Comparison of ENCODE assay signal across 12 cellular contexts in genomic region chr1:186806477-186806876, GRCh38. TPM values are rescaled to one million over a fixed set of nuclear protein-coding genes. Genes with fewer than 3 reads are reported as not detected.
DNase-seq lines count a peak whose midpoint lies in the region; ATAC-seq and TF ChIP-seq lines count a peak whose summit lies in the region.
"Had no signal": no experiment of that assay in that cellular context is flagged by ENCODE, and none has a peak within 500 bp of the region (broad histone marks: within the 10 kb centered on the region; RNA-seq: fewer than 3 reads in every experiment).

No MANE protein-coding gene starts in this region.

- H2AFZ ChIP-seq in GM23338 (no peak overlapping the region), PC-9 (no peak overlapping the region)

- no peaks in the 10 kb centered on the region for H3F3A ChIP-seq in GM23338 (replicated peaks; ENCODE audit: low read depth)
- no peaks in the 10 kb centered on the region for H3F3A ChIP-seq in PC-9 (ENCODE audit: insufficient read depth, low read depth)

- H3K4me2 ChIP-seq in GM23338, result no peak overlapping the region
- no peak overlapping the region for H3K4me2 ChIP-seq in PC-9

- H3K4me3 Mint-ChIP-seq in GM23338, result no peak overlapping the region
- H3K4me3 Mint-ChIP-seq in T-cell, result no peak overlapping the region
- H3K4me3 Mint-ChIP-seq: activated CD4-positive, alpha-beta memory T cell treated with anti-CD3 and anti-CD28 coated beads for 36 hours; IgD-negative memory B cell had no signal

- H3K27me3 ChIP-seq in GM23338 (ENCODE audit: insufficient read depth) (no peaks in the 10 kb centered on the region), right cardiac atrium (ENCODE audit: control insufficient read depth, insufficient read depth) (no peaks in the 10 kb centered on the region), PC-9 (ENCODE audit: insufficient read depth, low read depth) (no peaks in the 10 kb centered on the region)

- WGBS in right cardiac atrium, result 21% methylated on average over 3 of the region's 3 CpGs

- H3K27ac Mint-ChIP-seq in GM23338 (no peak overlapping the region), T-cell (no peak overlapping the region)
- H3K27ac Mint-ChIP-seq: activated CD4-positive, alpha-beta memory T cell treated with anti-CD3 and anti-CD28 coated beads for 36 hours; IgD-negative memory B cell had no signal

- no peaks in the 10 kb centered on the region for H3K27me3 Mint-ChIP-seq in GM23338 (ENCODE audit: insufficient read depth, low read depth, poor library complexity)
- H3K27me3 Mint-ChIP-seq in T-cell, result no peaks in the 10 kb centered on the region
- H3K27me3 Mint-ChIP-seq: activated CD4-positive, alpha-beta memory T cell treated with anti-CD3 and anti-CD28 coated beads for 36 hours; IgD-negative memory B cell had no signal

- TF ChIP-seq CTCF in GM23338 (conservative IDR thresholded peaks at IDR 0.05; ENCODE audit: low read depth in 2 of 2) (peak; percentile 32 to 64; a peak in 2 of 4 replicates), PC-9 (conservative IDR thresholded peaks at IDR 0.05) (no peak)

- ATAC-seq in GM23338, result peak; percentile 46; the same call in 2 of the 3 replicates
- peak in 1 of 2 donors; percentile 59 for ATAC-seq in right cardiac atrium
- ATAC-seq in T-cell (replicated peaks in 1 of 4), result no peak

- CTCF ChIA-PET in T-cell (lab: Charles Lee), result no interaction called here
- CTCF ChIA-PET in PC-9 (lab: Charles Lee), result no interaction called here

- H3K36me3 ChIP-seq in GM23338 (ENCODE audit: insufficient read depth) (no peaks in the 10 kb centered on the region), PC-9 (ENCODE audit: low read depth) (no peaks in the 10 kb centered on the region)

- H3K9me2 ChIP-seq in GM23338 (ENCODE audit: insufficient read depth) (no peaks in the 10 kb centered on the region), PC-9 (ENCODE audit: insufficient read depth) (no peaks in the 10 kb centered on the region)

- peak; percentile 56 for DNase-seq in D341Med (ENCODE audit: low spot score)
- DNase-seq in GM23338 (ENCODE audit: low spot score), result peak; percentile 63
- DNase-seq in RPMI8226, result peak; percentile 50
- peak; percentile 13 to 50 (median 29) for DNase-seq in right cardiac atrium
- no peak for DNase-seq in posterior vena cava (ENCODE audit: low spot score)
- no peak for DNase-seq in T-cell
- DNase-seq in NCI-H510A (lab: John Stamatoyannopoulos, UW), result no peak
- no peak for DNase-seq in PC-9
- DNase-seq: activated CD4-positive, alpha-beta memory T cell treated with anti-CD3 and anti-CD28 coated beads for 36 hours; posterior cingulate gyrus had no signal

- H3K9me3 Mint-ChIP-seq in GM23338, result no peaks in the 10 kb centered on the region
- peaks cover 0 to 3% (median 0%) of the 10 kb centered on the region in 3 donors for H3K9me3 Mint-ChIP-seq in T-cell
- H3K9me3 Mint-ChIP-seq: activated CD4-positive, alpha-beta memory T cell treated with anti-CD3 and anti-CD28 coated beads for 36 hours had no signal

- no TSS peak for BruUV-seq in PC-9 (replicated peaks; lab: Mats Ljungman, UMichigan)

- no peaks in the 10 kb centered on the region for H3K36me3 Mint-ChIP-seq in GM23338 (ENCODE audit: low read depth)
- H3K36me3 Mint-ChIP-seq in T-cell, result no peaks in the 10 kb centered on the region
- H3K36me3 Mint-ChIP-seq: activated CD4-positive, alpha-beta memory T cell treated with anti-CD3 and anti-CD28 coated beads for 36 hours; IgD-negative memory B cell had no signal

- no peak overlapping the region for H3K27ac ChIP-seq in GM23338 (ENCODE audit: low read depth)
- no peak overlapping the region for H3K27ac ChIP-seq in right cardiac atrium (ENCODE audit: low read length)
- H3K27ac ChIP-seq in PC-9, result no peak overlapping the region
- H3K27ac ChIP-seq: epithelial cell of prostate had no signal

- POLR2A ChIA-PET in T-cell (lab: Charles Lee), result no interaction called here
- POLR2A ChIA-PET in PC-9 (lab: Charles Lee; ENCODE audit: unreplicated experiment), result interaction anchor here (0.6 kb wide), 1 partner anchor 431 kb away, joined by 3 read pairs; the partner anchor contains the start of gene TPR

- no peaks in the 10 kb centered on the region for H3K9me3 ChIP-seq in right cardiac atrium (ENCODE audit: control insufficient read depth, low read length)
- H3K9me3 ChIP-seq in PC-9 (ENCODE audit: insufficient read depth, low read depth), result no peaks in the 10 kb centered on the region

- H3K4me1 ChIP-seq in GM23338 (ENCODE audit: insufficient read depth) (no peaks in the 10 kb centered on the region), right cardiac atrium (ENCODE audit: control insufficient read depth, insufficient read depth, low read length) (no peaks in the 10 kb centered on the region), PC-9 (replicated peaks; ENCODE audit: insufficient read depth) (no peaks in the 10 kb centered on the region)

- H4K20me1 ChIP-seq in GM23338 (replicated peaks; ENCODE audit: insufficient read depth), result no peaks in the 10 kb centered on the region
- no peaks in the 10 kb centered on the region for H4K20me1 ChIP-seq in PC-9 (ENCODE audit: insufficient read depth)

- no peaks in the 10 kb centered on the region for H3K79me2 ChIP-seq in GM23338 (replicated peaks; ENCODE audit: insufficient read depth)
- H3K79me2 ChIP-seq in PC-9 (ENCODE audit: low read depth), result no peaks in the 10 kb centered on the region

- intact Hi-C loops in right cardiac atrium (cut with DNase I) (no loop called here), posterior vena cava (cut with DNase I) (no loop called here), PC-9 (cut with micrococcal nuclease; ENCODE audit: unreplicated experiment) (no loop called here)

- H3K4me3 ChIP-seq in GM23338 (no peak overlapping the region), right cardiac atrium (ENCODE audit: low read length) (no peak overlapping the region), PC-9 (no peak overlapping the region)

- H3K4me1 Mint-ChIP-seq in GM23338 (no peaks in the 10 kb centered on the region), T-cell (no peaks in the 10 kb centered on the region)
- H3K4me1 Mint-ChIP-seq: IgD-negative memory B cell had no signal

TF ChIP-seq in GM23338, 12 proteins besides CTCF, POLR2A, EP300 and RAD21:
- TF ChIP-seq EZH2phosphoT487 (IDR thresholded peaks at IDR 0.05; ENCODE audit: unreplicated experiment) (no peak), STAT1 (IDR thresholded peaks at IDR 0.05; ENCODE audit: unreplicated experiment) (no peak)

RNA-seq across cellular contexts. Expression of gene PLA2G4A, which starts 22.3 kb away (rescaled TPM):
- total RNA-seq in GM23338 (2014; rRNA removed; shearing (Covaris generic)), result 1.7 and 3.8 TPM in 2 replicates
- 1.1 TPM in 2 replicates for polyA plus RNA-seq in GM23338 (2016; fragmentation: Nextera tagmentation; extraction: Ambion mirVana)
- 1 to 10 TPM; 5.1 to 8.4 (median 7.2) TPM for total RNA-seq in right cardiac atrium
- polyA plus RNA-seq in right cardiac atrium, result 3.2 TPM
- 10 to 100 TPM; 18.4 to 18.6 TPM for total RNA-seq in posterior vena cava
- total RNA-seq in T-cell, result under 1 TPM in 1 of 5 donors, not detected in 4; 0.35 TPM
- total RNA-seq in PC-9 (2021), result 2.0 and 3.3 TPM in 2 replicates

Comparison
In these comparisons a context has a peak if more than half of its experiments do, and no peak if none do; other contexts are left out.
1. DNase-seq: peak in D341Med (single experiment), GM23338 (single experiment), RPMI8226 (single experiment) and right cardiac atrium (3 of 3); none in posterior vena cava (single experiment), T-cell (0 of 34), NCI-H510A (single experiment) and PC-9 (0 of 2).